ENCODE assay signal across 26 cellular contexts in the genomic region with DNA sequence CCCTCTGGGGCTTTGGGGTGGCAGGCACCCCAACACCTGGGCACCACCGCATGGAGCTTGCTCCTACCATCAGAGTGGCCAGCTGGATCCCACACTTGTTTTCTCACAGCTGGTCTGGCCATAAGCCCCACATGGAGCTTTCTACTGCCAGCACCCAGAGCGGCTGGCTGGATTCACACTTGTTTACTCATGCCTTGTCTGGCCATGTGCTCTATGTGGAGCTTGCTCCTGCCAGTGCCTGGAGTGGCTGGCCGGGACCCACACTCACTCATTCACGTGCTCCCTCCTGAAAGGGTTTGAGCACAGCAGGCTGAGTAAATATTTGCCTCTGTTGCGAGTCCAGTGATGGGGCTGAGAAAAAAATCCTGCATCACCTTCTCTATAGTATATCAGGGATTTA.
A peak's percentile ranks its signal among the peaks of the same experiment; 100 is the strongest.
DNase-seq lines count a peak whose midpoint lies in the region; ATAC-seq and TF ChIP-seq lines count a peak whose summit lies in the region.
"Had no signal": no experiment of that assay in that cellular context is flagged by ENCODE, and none has a peak within 500 bp of the region (broad histone marks: within the 10 kb centered on the region; RNA-seq: fewer than 3 reads in every experiment).

No MANE protein-coding gene starts in this region.

- no peak overlapping the region for H3K4me3 ChIP-seq in fibroblast of mammary gland (ENCODE audit: control insufficient read depth, low read depth, low read length)
- no peak overlapping the region for H3K4me3 ChIP-seq in sigmoid colon
- H3K4me3 ChIP-seq: transverse colon had no signal

- H3K36me3 Mint-ChIP-seq in natural killer cell treated with Interleukin-12 subunit alpha and Interleukin-12 subunit beta and Interleukin-15 and Interleukin-18, amount 100 ng/mL, for 72 hours: no peaks in the 10 kb centered on the region
- H3K36me3 Mint-ChIP-seq: naive thymus-derived CD8-positive, alpha-beta T cell had no signal

- 37 to 65% methylated on average over 5 of the region's 5 CpGs for WGBS in sigmoid colon, 2 donors

- H3K27me3 Mint-ChIP-seq in natural killer cell treated with Interleukin-12 subunit alpha and Interleukin-12 subunit beta and Interleukin-15 and Interleukin-18, amount 100 ng/mL, for 72 hours: no peaks in the 10 kb centered on the region
- H3K27me3 Mint-ChIP-seq: CD4-positive, alpha-beta T cell; naive thymus-derived CD8-positive, alpha-beta T cell had no signal

- H3K27ac Mint-ChIP-seq in natural killer cell treated with Interleukin-12 subunit alpha and Interleukin-12 subunit beta and Interleukin-15 and Interleukin-18, amount 100 ng/mL, for 72 hours: no peak overlapping the region
- H3K27ac Mint-ChIP-seq: CD4-positive, alpha-beta T cell; naive thymus-derived CD8-positive, alpha-beta T cell had no signal

- no peak overlapping the region for H3K4me3 Mint-ChIP-seq in natural killer cell treated with Interleukin-12 subunit alpha and Interleukin-12 subunit beta and Interleukin-15 and Interleukin-18, amount 100 ng/mL, for 72 hours
- H3K4me3 Mint-ChIP-seq: CD4-positive, alpha-beta T cell; naive thymus-derived CD8-positive, alpha-beta T cell had no signal

- DNase-seq in GM03348 (ENCODE audit: low spot score) (peak; percentile 28), NCI-H1092 treated with DMSO at 0.1 percent for 48 hours (lab: John Stamatoyannopoulos, UW) (peak; percentile 80), fibroblast of mammary gland (ENCODE audit: low read depth) (peak; percentile 21), sigmoid colon (peak; percentile 64), NK-92 (lab: John Stamatoyannopoulos, UW; ENCODE audit: unreplicated experiment) (no peak), NCI-H146 treated with DMSO at 0.1 percent for 48 hours (lab: John Stamatoyannopoulos, UW; ENCODE audit: unreplicated experiment) (no peak)
- no peak for DNase-seq in natural killer cell treated with Interleukin-12 subunit alpha and Interleukin-12 subunit beta and Interleukin-15 and Interleukin-18, amount 100 ng/mL, for 72 hours (ENCODE audit: low spot score)
- DNase-seq: activated CD4-positive, alpha-beta T cell treated with anti-CD3 and anti-CD28 coated beads for 4 hours; activated CD8-positive, alpha-beta memory T cell treated with anti-CD3 and anti-CD28 coated beads for 24 hours; activated gamma-delta T cell treated with Interleukin-2 at 50 U/mL for 16 hours; activated T-cell treated with anti-CD3 and anti-CD28 coated beads, Interleukin-2, amount 50 U/mL, for 1 hour; CD4-positive, alpha-beta T cell; DMS 273 treated with DMSO at 0.1 percent for 48 hours; Karpas-422; naive thymus-derived CD8-positive, alpha-beta T cell; NCI-H2081 treated with DMSO at 0.1 percent for 48 hours; NCI-H526 treated with DMSO at 0.1 percent for 48 hours; retina; stimulated activated CD4-positive, alpha-beta T cell treated with anti-CD3 and anti-CD28 coated beads, Interleukin-12 subunit alpha, Interleukin-12 subunit beta, amount 100 ng/mL, for 4 hours; stimulated activated CD4-positive, alpha-beta T cell treated with anti-CD3 and anti-CD28 coated beads, Interleukin-4, amount 100 ng/mL, for 4 hours; stimulated activated naive CD4-positive, alpha-beta T cell treated with Interleukin-2 at 50 U/mL for 16 hours; T-helper 2 cell; transverse colon had no signal

- ATAC-seq in natural killer cell treated with Interleukin-12 subunit alpha and Interleukin-12 subunit beta and Interleukin-15 and Interleukin-18, amount 100 ng/mL, for 72 hours: no peak
- ATAC-seq: left colon; naive thymus-derived CD8-positive, alpha-beta T cell; SK-N-SH treated with all-trans-retinoic acid at 6 μM for 48 hours had no signal

- no peaks in the 10 kb centered on the region for H3K27me3 ChIP-seq in sigmoid colon
- H3K27me3 ChIP-seq: transverse colon had no signal

- H3K4me1 Mint-ChIP-seq in natural killer cell treated with Interleukin-12 subunit alpha and Interleukin-12 subunit beta and Interleukin-15 and Interleukin-18, amount 100 ng/mL, for 72 hours (ENCODE audit: low read depth in 2 of 2): no peaks in the 10 kb centered on the region
- H3K4me1 Mint-ChIP-seq: naive thymus-derived CD8-positive, alpha-beta T cell had no signal

- TF ChIP-seq CTCF in fibroblast of mammary gland (conservative IDR thresholded peaks at IDR 0.05; ENCODE audit: control insufficient read depth, insufficient read depth, low read depth, low read length) (no peak), sigmoid colon (IDR thresholded peaks at IDR 0.05) (no peak)

- peaks cover 4% of the 10 kb centered on the region for H3K9me3 Mint-ChIP-seq in natural killer cell treated with Interleukin-12 subunit alpha and Interleukin-12 subunit beta and Interleukin-15 and Interleukin-18, amount 100 ng/mL, for 72 hours

- intact Hi-C loops in sigmoid colon (cut with DNase I): no loop called here

- H3K27ac ChIP-seq in sigmoid colon: no peak overlapping the region
- H3K27ac ChIP-seq: epithelial cell of prostate, transverse colon had no signal

- no peak for TF ChIP-seq EP300 in sigmoid colon (IDR thresholded peaks at IDR 0.05)

- peaks cover 0 to 8% (median 0%) of the 10 kb centered on the region in 4 donors for H3K4me1 ChIP-seq in sigmoid colon
- H3K4me1 ChIP-seq: transverse colon had no signal

- no peak for TF ChIP-seq POLR2A in sigmoid colon (IDR thresholded peaks at IDR 0.05)

- no peaks in the 10 kb centered on the region for H3K9me3 ChIP-seq in sigmoid colon
- H3K9me3 ChIP-seq: transverse colon had no signal

- H3K36me3 ChIP-seq in sigmoid colon: no peaks in the 10 kb centered on the region
- H3K36me3 ChIP-seq: transverse colon had no signal

Comparison
In these comparisons a context has a peak if more than half of its experiments do, and no peak if none do; other contexts are left out.
1. DNase-seq: peak in GM03348 (single experiment), NCI-H1092 treated with DMSO at 0.1 percent for 48 hours (single experiment), fibroblast of mammary gland (single experiment) and sigmoid colon (single experiment); none in NK-92 (single experiment), natural killer cell treated with Interleukin-12 subunit alpha and Interleukin-12 subunit beta and Interleukin-15 and Interleukin-18, amount 100 ng/mL, for 72 hours (single experiment) and NCI-H146 treated with DMSO at 0.1 percent for 48 hours (single experiment).